ENCODE assay signal across 9 cellular contexts in the genomic region with DNA sequence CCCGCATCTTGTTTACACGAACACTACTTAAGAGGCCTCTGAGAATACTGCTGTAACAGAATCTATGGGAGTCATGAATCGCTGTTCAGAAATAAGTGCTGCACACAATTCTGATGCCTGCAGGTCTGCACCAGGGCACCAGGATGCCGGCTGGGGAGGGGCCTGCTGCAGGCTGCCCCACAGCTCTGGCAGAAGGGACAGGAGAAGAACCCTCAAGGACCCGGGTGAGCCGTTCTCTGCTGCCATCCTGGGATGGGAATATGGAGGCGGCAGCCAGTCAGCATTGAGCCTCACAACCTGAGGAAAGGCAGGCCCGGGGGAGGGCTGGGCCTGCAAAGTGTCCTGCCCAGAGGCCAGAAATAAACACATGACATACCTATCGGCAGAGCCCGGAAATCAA. TPM values are rescaled to one million over a fixed set of nuclear protein-coding genes. Genes with fewer than 3 reads are reported as not detected.
"Had no signal": no experiment of that assay in that cellular context is flagged by ENCODE, and none has a peak within 500 bp of the region (broad histone marks: within the 10 kb centered on the region; RNA-seq: fewer than 3 reads in every experiment).

No MANE protein-coding gene starts in this region.

- H3K4me1 Mint-ChIP-seq: GM23338, H9, IgD-negative memory B cell had no signal

- H3K4me3 ChIP-seq: GM23338 had no signal

- H3K27me3 Mint-ChIP-seq: IgD-negative memory B cell had no signal

- DNase-seq: H9, HCEC 1CT, KBM-7 had no signal

- ATAC-seq: GM23338 had no signal

- FAIRE-seq: H1, H54, HTR-8/SVneo had no signal

- H3K4me3 Mint-ChIP-seq: GM23338, H9, IgD-negative memory B cell had no signal

- H3K9me3 Mint-ChIP-seq: GM23338, H9, IgD-negative memory B cell had no signal

- H3K27ac Mint-ChIP-seq: GM23338, H9 had no signal

RNA-seq across cellular contexts. Expression of a gene that starts 39.2 kb away (rescaled TPM):
- total RNA-seq: HT-29 had no signal
- polyA plus RNA-seq: IgD-negative memory B cell had no signal

RNA-seq across cellular contexts. Expression of a gene that starts 49.7 kb away (rescaled TPM):
- total RNA-seq: GM23338, H1 had no signal
- polyA plus RNA-seq: IgD-negative memory B cell had no signal
